31 cellular contexts compared by ENCODE assay signal in the genomic region with DNA sequence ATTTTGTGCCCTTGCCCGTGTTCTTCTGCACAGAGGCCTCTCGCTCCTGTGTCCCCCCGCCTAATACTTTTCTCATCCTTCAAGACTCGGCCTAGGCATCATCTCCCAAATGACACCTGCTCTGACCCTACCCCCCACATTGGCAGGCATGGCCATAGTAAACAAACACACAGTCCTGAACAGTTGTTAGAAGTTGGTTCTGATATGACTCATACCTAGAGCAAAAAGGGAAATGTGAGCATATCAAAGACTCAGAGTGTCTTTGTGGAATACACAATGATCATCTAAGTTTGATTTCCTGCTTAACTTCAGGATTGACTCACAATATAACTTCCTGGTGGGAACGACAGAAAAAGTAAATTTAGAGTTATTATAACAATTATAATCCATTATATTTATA.
A peak's percentile ranks its signal among the peaks of the same experiment; 100 is the strongest.
DNase-seq lines count a peak whose midpoint lies in the region; TF ChIP-seq lines count a peak whose summit lies in the region.
"Had no signal": no experiment of that assay in that cellular context is flagged by ENCODE, and none has a peak within 500 bp of the region (broad histone marks: within the 10 kb centered on the region; RNA-seq: fewer than 3 reads in every experiment).

No MANE protein-coding gene starts in this region.

- no peaks in the 10 kb centered on the region for H3K36me3 ChIP-seq in GM06990 (ENCODE audit: control insufficient read depth, insufficient read depth, low read length)
- H3K36me3 ChIP-seq: colonic mucosa, esophagus muscularis mucosa, spleen had no signal

- no peaks in the 10 kb centered on the region for H3K9me3 Mint-ChIP-seq in activated T-helper 1 cell treated with anti-CD3 and anti-CD28 coated beads, Interleukin-12 subunit alpha, Interleukin-12 subunit beta, Interleukin-2, Interleukin-4 antibody, amounts not matched to agents 30 ng/mL and 10 ng/mL and 1 ng/mL, durations not matched to agents 14 hours and 24 hours and 36 hours
- H3K9me3 Mint-ChIP-seq in T-helper 2 cell treated with Interferon-gamma antibody and Interleukin-4, amounts not matched to agents 5 μg/mL and 100 μg/mL, for 36 hours, result no peaks in the 10 kb centered on the region
- H3K9me3 Mint-ChIP-seq: activated T-helper 2 cell treated with anti-CD3 and anti-CD28 coated beads, Interferon-gamma antibody, Interleukin-2, Interleukin-4, amounts not matched to agents 10 μg/mL and 5 μg/mL and 100 μg/mL, durations not matched to agents 14 hours and 24 hours and 36 hours; neural crest cell; type B pancreatic cell had no signal

- H3K27me3 ChIP-seq in GM06990 (replicated peaks; ENCODE audit: control insufficient read depth, insufficient read depth, low read length), result no peaks in the 10 kb centered on the region
- H3K27me3 ChIP-seq: colonic mucosa had no signal

- no peak overlapping the region for H3K4me3 Mint-ChIP-seq in activated T-helper 1 cell treated with anti-CD3 and anti-CD28 coated beads, Interleukin-12 subunit alpha, Interleukin-12 subunit beta, Interleukin-2, Interleukin-4 antibody, amounts not matched to agents 30 ng/mL and 10 ng/mL and 1 ng/mL, durations not matched to agents 14 hours and 24 hours and 36 hours
- no peak overlapping the region for H3K4me3 Mint-ChIP-seq in T-helper 2 cell treated with Interferon-gamma antibody and Interleukin-4, amounts not matched to agents 5 μg/mL and 100 μg/mL, for 36 hours
- H3K4me3 Mint-ChIP-seq: activated naive CD8-positive, alpha-beta T cell; neural crest cell; type B pancreatic cell had no signal

- intact Hi-C loops in activated T-helper 1 cell treated with anti-CD3 and anti-CD28 coated beads, Interleukin-12 subunit alpha, Interleukin-12 subunit beta, Interleukin-2, Interleukin-4 antibody, amounts not matched to agents 30 ng/mL and 10 ng/mL and 1 ng/mL, durations not matched to agents 14 hours and 24 hours and 36 hours (cut with micrococcal nuclease), result no loop called here

- TF ChIP-seq CTCF in GM06990 (IDR thresholded peaks at IDR 0.05; ENCODE audit: insufficient read depth, low read length, poor library complexity, severe bottlenecking), result no peak
- TF ChIP-seq CTCF in LNCaP clone FGC (IDR thresholded peaks at IDR 0.05; ENCODE audit: control insufficient read depth, extremely low read depth, insufficient read depth), result no peak

- H3K4me1 Mint-ChIP-seq in activated T-helper 1 cell treated with anti-CD3 and anti-CD28 coated beads, Interleukin-12 subunit alpha, Interleukin-12 subunit beta, Interleukin-2, Interleukin-4 antibody, amounts not matched to agents 30 ng/mL and 10 ng/mL and 1 ng/mL, durations not matched to agents 14 hours and 24 hours and 36 hours (ENCODE audit: low read depth), result peaks cover 9% of the 10 kb centered on the region
- peaks cover 17% of the 10 kb centered on the region for H3K4me1 Mint-ChIP-seq in T-helper 2 cell treated with Interferon-gamma antibody and Interleukin-4, amounts not matched to agents 5 μg/mL and 100 μg/mL, for 36 hours (ENCODE audit: low read depth)
- H3K4me1 Mint-ChIP-seq: neural crest cell had no signal

- H3K27ac Mint-ChIP-seq in activated T-helper 1 cell treated with anti-CD3 and anti-CD28 coated beads, Interleukin-12 subunit alpha, Interleukin-12 subunit beta, Interleukin-2, Interleukin-4 antibody, amounts not matched to agents 30 ng/mL and 10 ng/mL and 1 ng/mL, durations not matched to agents 14 hours and 24 hours and 36 hours, result peak overlapping the region; percentile 41
- H3K27ac Mint-ChIP-seq in T-helper 2 cell treated with Interferon-gamma antibody and Interleukin-4, amounts not matched to agents 5 μg/mL and 100 μg/mL, for 36 hours, result no peak overlapping the region
- H3K27ac Mint-ChIP-seq: activated naive CD8-positive, alpha-beta T cell; activated T-helper 2 cell treated with anti-CD3 and anti-CD28 coated beads, Interferon-gamma antibody, Interleukin-2, Interleukin-4, amounts not matched to agents 10 μg/mL and 5 μg/mL and 100 μg/mL, durations not matched to agents 14 hours and 24 hours and 36 hours; type B pancreatic cell had no signal

- peak; percentile 1 for DNase-seq in GM06990 (ENCODE audit: extremely low read depth, insufficient read length)
- DNase-seq in LNCaP clone FGC (ENCODE audit: low read depth), result peak; percentile 13
- DNase-seq in activated T-helper 1 cell treated with anti-CD3 and anti-CD28 coated beads, Interleukin-12 subunit alpha, Interleukin-12 subunit beta, Interleukin-2, Interleukin-4 antibody, amounts not matched to agents 30 ng/mL and 10 ng/mL and 1 ng/mL, durations not matched to agents 14 hours and 24 hours and 36 hours (ENCODE audit: low spot score), result no peak
- peak; percentile 78 for DNase-seq in myocyte (ENCODE audit: low read depth)
- no peak for DNase-seq in GM03348 (ENCODE audit: low spot score)
- DNase-seq in T-helper 2 cell treated with Interferon-gamma antibody and Interleukin-4, amounts not matched to agents 5 μg/mL and 100 μg/mL, for 36 hours (ENCODE audit: low spot score), result no peak
- DNase-seq in dedifferentiated amniotic fluid mesenchymal stem cell (ENCODE audit: extremely low spot score), result no peak
- DNase-seq in NCI-H128 (lab: John Stamatoyannopoulos, UW; ENCODE audit: unreplicated experiment), result no peak
- DNase-seq: ACHN; activated CD4-positive, alpha-beta T cell treated with anti-CD3 and anti-CD28 coated beads, Interleukin-2, amount 50 U/mL, for 4 hours; activated CD4-positive, CD25-positive, alpha-beta regulatory T cell; activated CD8-positive, alpha-beta memory T cell treated with anti-CD3 and anti-CD28 coated beads, Interleukin-2, amount 50 U/mL, for 4 hours; anterior cingulate cortex; colonic mucosa; DMS79; foreskin melanocyte; HCEC 1CT; KBM-7; left cardiac atrium; mammary epithelial cell; NCI-H146; NK-92 treated with Interleukin-12 subunit alpha and Interleukin-12 subunit beta, amount 100 ng/mL, for 24 hours; right cardiac atrium; SIG-M5; spleen; substantia nigra had no signal

- H3K4me3 ChIP-seq in GM06990 (replicated peaks; ENCODE audit: low read depth, low read length) (no peak overlapping the region), LNCaP clone FGC (ENCODE audit: low read depth, low read length) (no peak overlapping the region)
- H3K4me3 ChIP-seq: colonic mucosa, esophagus muscularis mucosa, spleen had no signal

- peaks cover 12% of the 10 kb centered on the region for H3K27me3 Mint-ChIP-seq in activated T-helper 1 cell treated with anti-CD3 and anti-CD28 coated beads, Interleukin-12 subunit alpha, Interleukin-12 subunit beta, Interleukin-2, Interleukin-4 antibody, amounts not matched to agents 30 ng/mL and 10 ng/mL and 1 ng/mL, durations not matched to agents 14 hours and 24 hours and 36 hours (ENCODE audit: insufficient read depth)
- H3K27me3 Mint-ChIP-seq in T-helper 2 cell treated with Interferon-gamma antibody and Interleukin-4, amounts not matched to agents 5 μg/mL and 100 μg/mL, for 36 hours (ENCODE audit: low read depth), result peaks cover 20% of the 10 kb centered on the region

- no peaks in the 10 kb centered on the region for H3K36me3 Mint-ChIP-seq in activated T-helper 1 cell treated with anti-CD3 and anti-CD28 coated beads, Interleukin-12 subunit alpha, Interleukin-12 subunit beta, Interleukin-2, Interleukin-4 antibody, amounts not matched to agents 30 ng/mL and 10 ng/mL and 1 ng/mL, durations not matched to agents 14 hours and 24 hours and 36 hours (ENCODE audit: low read depth)
- no peaks in the 10 kb centered on the region for H3K36me3 Mint-ChIP-seq in T-helper 2 cell treated with Interferon-gamma antibody and Interleukin-4, amounts not matched to agents 5 μg/mL and 100 μg/mL, for 36 hours (ENCODE audit: low read depth)
- H3K36me3 Mint-ChIP-seq: activated naive CD8-positive, alpha-beta T cell; type B pancreatic cell had no signal

Comparison
In these comparisons a context has a peak if more than half of its experiments do, and no peak if none do; other contexts are left out.
1. DNase-seq: peak in GM06990 (single experiment), LNCaP clone FGC (single experiment) and myocyte (single experiment); none in activated T-helper 1 cell treated with anti-CD3 and anti-CD28 coated beads, Interleukin-12 subunit alpha, Interleukin-12 subunit beta, Interleukin-2, Interleukin-4 antibody, amounts not matched to agents 30 ng/mL and 10 ng/mL and 1 ng/mL, durations not matched to agents 14 hours and 24 hours and 36 hours (single experiment), GM03348 (single experiment), T-helper 2 cell treated with Interferon-gamma antibody and Interleukin-4, amounts not matched to agents 5 μg/mL and 100 μg/mL, for 36 hours (single experiment), dedifferentiated amniotic fluid mesenchymal stem cell (single experiment) and NCI-H128 (single experiment).